In genomic region chr12:52873832-52874572, GRCh38 we compare ENCODE assay signal across 8 cellular contexts. TPM values are rescaled to one million over a fixed set of nuclear protein-coding genes. Genes with fewer than 3 reads are reported as not detected.
DNase-seq lines count a peak whose midpoint lies in the region; ATAC-seq, FAIRE-seq and TF ChIP-seq lines count a peak whose summit lies in the region.

No MANE protein-coding gene starts in this region.

- no peaks in the 10 kb centered on the region for H3K36me3 ChIP-seq in left lung

- intact Hi-C loops in left lung (cut with DNase I): no loop called here

- no peaks in the 10 kb centered on the region for H3K9me3 ChIP-seq in left lung

- no peak for TF ChIP-seq POLR2A in GM12891 (IDR thresholded peaks at IDR 0.05; ENCODE audit: low read depth, low read length)

- ATAC-seq in left lung: peak; percentile 81

- H3K27ac ChIP-seq in left lung: peak overlapping the region; percentile 59 to 88

- H3K27me3 ChIP-seq in left lung: peaks cover 0 to 6% of the 10 kb centered on the region in 2 donors

- peak overlapping the region; percentile 32 to 38 for H3K4me3 ChIP-seq in left lung

- H3K4me1 ChIP-seq in left lung: peaks cover 21 to 43% of the 10 kb centered on the region in 2 donors

- no peak for TF ChIP-seq CTCF in left lung (IDR thresholded peaks at IDR 0.05)

- no peak for FAIRE-seq in GM12891 (lab: Jason Lieb, UNC)

- DNase-seq in GM12891 (ENCODE audit: insufficient read length, low spot score) (peak; percentile 56), MV-4-11 (lab: John Stamatoyannopoulos, UW) (peak; percentile 74), dermis blood vessel endothelial cell (peak; percentile 76), left lung (peak; percentile 91 to 95), medulla oblongata (ENCODE audit: extremely low spot score) (no peak), NCI-H524 treated with DMSO at 0.1 percent for 48 hours (lab: John Stamatoyannopoulos, UW) (no peak)
- DNase-seq in activated CD4-positive, alpha-beta T cell treated with anti-CD3 and anti-CD28 coated beads for 1 hour: peak; percentile 37
- DNase-seq in stimulated activated CD4-positive, alpha-beta T cell treated with anti-CD3 and anti-CD28 coated beads, TNF-alpha, amount 100 ng/mL, for 24 hours (ENCODE audit: low read depth in 3 of 3): peak; percentile 5 to 55 (median 19)

TF ChIP-seq in GM12891, 5 proteins besides CTCF, POLR2A, EP300 and RAD21:
- no peak for TF ChIP-seq TAF1 (IDR thresholded peaks at IDR 0.05; ENCODE audit: low read depth, low read length)
- TF ChIP-seq PAX5 (IDR thresholded peaks at IDR 0.05; ENCODE audit: insufficient read depth, low read length, severe bottlenecking): no peak
- TF ChIP-seq POU2F2 (IDR thresholded peaks at IDR 0.05; ENCODE audit: low read depth, low read length): no peak
- no peak for TF ChIP-seq POLR2AphosphoS5 (IDR thresholded peaks at IDR 0.05; ENCODE audit: low read depth, low read length)
- TF ChIP-seq SPI1 (IDR thresholded peaks at IDR 0.05; ENCODE audit: low read depth, low read length): no peak
TF ChIP-seq in GM12891: peak in this region for 0.

RNA-seq across cellular contexts. Expression of gene KRT78, which starts 25.2 kb away (rescaled TPM):
- polyA plus RNA-seq in GM12891 (2012; ENCODE audit: low read depth, missing spikeins): not detected
- not detected in 2 replicates for total RNA-seq in dermis blood vessel endothelial cell
- not detected for total RNA-seq in left lung

RNA-seq across cellular contexts. Expression of gene KRT8, which starts 30.9 kb away (rescaled TPM):
- 2.8 TPM for polyA plus RNA-seq in GM12891 (2012; ENCODE audit: low read depth, missing spikeins)
- total RNA-seq in dermis blood vessel endothelial cell (9.5 and 11.9 TPM in 2 replicates), left lung (1,000 to 10,000 TPM in 1 of 2 donors, 100 to 1,000 TPM in 1; 583 to 1,126 TPM)

RNA-seq across cellular contexts. Expression of gene KRT79, which starts 39.9 kb away (rescaled TPM):
- polyA plus RNA-seq in GM12891 (2012; ENCODE audit: low read depth, missing spikeins): not detected
- total RNA-seq in dermis blood vessel endothelial cell (not detected in 2 replicates), left lung (under 1 TPM; 0.32 to 0.58 TPM)

Comparison
In these comparisons a context has a peak if more than half of its experiments do, and no peak if none do; other contexts are left out.
1. DNase-seq: peak in GM12891 (single experiment), MV-4-11 (single experiment), activated CD4-positive, alpha-beta T cell treated with anti-CD3 and anti-CD28 coated beads for 1 hour (single experiment), dermis blood vessel endothelial cell (single experiment), left lung (2 of 2) and stimulated activated CD4-positive, alpha-beta T cell treated with anti-CD3 and anti-CD28 coated beads, TNF-alpha, amount 100 ng/mL, for 24 hours (3 of 3); none in medulla oblongata (single experiment) and NCI-H524 treated with DMSO at 0.1 percent for 48 hours (single experiment).
2. RNA of gene KRT8, which starts 30.9 kb away (total RNA-seq): 583 to 1,126 TPM in left lung; 9.5 to 11.9 TPM in dermis blood vessel endothelial cell; every median in the first group is over 10 times any median in the second.